In the genomic region with DNA sequence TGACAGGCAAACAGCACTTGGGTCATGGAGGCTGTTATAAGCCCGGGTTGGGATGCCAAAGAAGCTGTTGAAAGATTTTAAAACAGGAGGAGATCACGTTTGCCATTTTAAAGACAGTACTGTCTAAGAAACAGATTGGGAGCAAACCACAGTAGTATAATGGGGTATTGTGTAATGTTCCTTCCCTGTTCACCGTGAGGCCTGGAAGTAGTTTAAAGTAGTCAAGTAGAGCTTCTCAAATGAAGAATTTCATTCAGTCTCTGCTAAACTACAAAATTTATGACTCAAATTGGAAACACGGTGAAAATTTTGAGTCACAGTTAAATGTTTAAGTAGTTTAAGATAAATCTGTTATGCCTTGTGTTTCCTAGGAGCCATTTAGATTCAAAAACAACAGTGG, we compare ENCODE assay signal across 2 cellular contexts.
TF ChIP-seq lines count a peak whose summit lies in the region.

No MANE protein-coding gene starts in this region.

TF ChIP-seq in IMR-90, 13 proteins besides CTCF, POLR2A, EP300 and RAD21:
- TF ChIP-seq CEBPB (IDR thresholded peaks at IDR 0.05; ENCODE audit: low read depth, low read length) (peak; percentile 98), MAZ (IDR thresholded peaks at IDR 0.05; ENCODE audit: borderline replicate concordance, low read depth, low read length) (no peak), FOS (IDR thresholded peaks at IDR 0.05; ENCODE audit: low read depth, low read length) (0 out of 2 replicates have a peak, but pooled peaks have one; percentile 6), BHLHE40 (IDR thresholded peaks at IDR 0.05; ENCODE audit: low read depth, low read length) (peak; percentile 29; the same call in 1 of the 2 replicates)

TF ChIP-seq in K562, 482 proteins besides CTCF, POLR2A, EP300 and RAD21:
- TF ChIP-seq YBX1 (IDR thresholded peaks at IDR 0.05) (no peak), FOXA1 (IDR thresholded peaks at IDR 0.05; ENCODE audit: borderline replicate concordance) (no peak), CEBPB (tag; IDR thresholded peaks at IDR 0.05) (0 out of 2 replicates have a peak, but pooled peaks have one; percentile 39), SMARCE1 (IDR thresholded peaks at IDR 0.05) (no peak), CCAR2 (IDR thresholded peaks at IDR 0.05; ENCODE audit: low read depth, low read length) (no peak), ZNF324 (CRISPR knock-in tag; IDR thresholded peaks at IDR 0.05) (no peak), CEBPG (CRISPR knock-in tag; IDR thresholded peaks at IDR 0.05) (no peak), CEBPG (tag; conservative IDR thresholded peaks at IDR 0.05 in 1 of 2, IDR thresholded peaks at IDR 0.05 in 1 of 2) (0 out of 4 replicates have a peak, but pooled peaks of 1 of the 2 experiments have one; percentile 5), BMI1 (IDR thresholded peaks at IDR 0.05; ENCODE audit: low read length) (no peak)
- TF ChIP-seq, protein P1, sequence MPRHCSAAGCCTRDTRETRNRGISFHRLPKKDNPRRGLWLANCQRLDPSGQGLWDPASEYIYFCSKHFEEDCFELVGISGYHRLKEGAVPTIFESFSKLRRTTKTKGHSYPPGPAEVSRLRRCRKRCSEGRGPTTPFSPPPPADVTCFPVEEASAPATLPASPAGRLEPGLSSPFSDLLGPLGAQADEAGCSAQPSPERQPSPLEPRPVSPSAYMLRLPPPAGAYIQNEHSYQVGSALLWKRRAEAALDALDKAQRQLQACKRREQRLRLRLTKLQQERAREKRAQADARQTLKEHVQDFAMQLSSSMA (CRISPR knock-in tag; IDR thresholded peaks at IDR 0.05) = no peak
- TF ChIP-seq, protein P2, sequence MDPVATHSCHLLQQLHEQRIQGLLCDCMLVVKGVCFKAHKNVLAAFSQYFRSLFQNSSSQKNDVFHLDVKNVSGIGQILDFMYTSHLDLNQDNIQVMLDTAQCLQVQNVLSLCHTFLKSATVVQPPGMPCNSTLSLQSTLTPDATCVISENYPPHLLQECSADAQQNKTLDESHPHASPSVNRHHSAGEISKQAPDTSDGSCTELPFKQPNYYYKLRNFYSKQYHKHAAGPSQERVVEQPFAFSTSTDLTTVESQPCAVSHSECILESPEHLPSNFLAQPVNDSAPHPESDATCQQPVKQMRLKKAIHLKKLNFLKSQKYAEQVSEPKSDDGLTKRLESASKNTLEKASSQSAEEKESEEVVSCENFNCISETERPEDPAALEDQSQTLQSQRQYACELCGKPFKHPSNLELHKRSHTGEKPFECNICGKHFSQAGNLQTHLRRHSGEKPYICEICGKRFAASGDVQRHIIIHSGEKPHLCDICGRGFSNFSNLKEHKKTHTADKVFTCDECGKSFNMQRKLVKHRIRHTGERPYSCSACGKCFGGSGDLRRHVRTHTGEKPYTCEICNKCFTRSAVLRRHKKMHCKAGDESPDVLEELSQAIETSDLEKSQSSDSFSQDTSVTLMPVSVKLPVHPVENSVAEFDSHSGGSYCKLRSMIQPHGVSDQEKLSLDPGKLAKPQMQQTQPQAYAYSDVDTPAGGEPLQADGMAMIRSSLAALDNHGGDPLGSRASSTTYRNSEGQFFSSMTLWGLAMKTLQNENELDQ (CRISPR knock-in tag; IDR thresholded peaks at IDR 0.05; ENCODE audit: borderline replicate concordance) = no peak
